21 cellular contexts compared by ENCODE assay signal in genomic region chr7:28872226-28872625, GRCh38.
DNase-seq lines count a peak whose midpoint lies in the region; ATAC-seq, FAIRE-seq and TF ChIP-seq lines count a peak whose summit lies in the region.
"Had no signal": no experiment of that assay in that cellular context is flagged by ENCODE, and none has a peak within 500 bp of the region (broad histone marks: within the 10 kb centered on the region; RNA-seq: fewer than 3 reads in every experiment).

No MANE protein-coding gene starts in this region.

- POLR2A ChIA-PET in MCF 10A (lab: Yijun Ruan, JAX) = no interaction called here

- H3K36me3 Mint-ChIP-seq in MCF 10A (ENCODE audit: insufficient read depth, unreplicated experiment) = no peaks in the 10 kb centered on the region

- peaks cover 6% of the 10 kb centered on the region for H3K4me1 Mint-ChIP-seq in MCF 10A (ENCODE audit: insufficient read depth, unreplicated experiment)
- H3K4me1 Mint-ChIP-seq: CD8-positive, alpha-beta memory T cell had no signal

- ATAC-seq in foreskin keratinocyte (no peak), GM18517 (IDR thresholded peaks at IDR 0.05; ENCODE audit: unreplicated experiment) (no peak)
- ATAC-seq: HepG2 had no signal

- no TSS peak for BruUV-seq in MCF 10A (replicated peaks; lab: Mats Ljungman, UMichigan)
- no TSS peak for BruUV-seq in mammary epithelial cell (replicated peaks; lab: Mats Ljungman, UMichigan)

- no peaks in the 10 kb centered on the region for H3K4me1 ChIP-seq in mammary epithelial cell (ENCODE audit: insufficient read depth, low read length)
- peaks cover 7% of the 10 kb centered on the region for H3K4me1 ChIP-seq in foreskin keratinocyte
- peaks cover 0 to 8% (median 0%) of the 10 kb centered on the region in 6 donors for H3K4me1 ChIP-seq in spleen

- no peaks in the 10 kb centered on the region for H4K20me1 ChIP-seq in mammary epithelial cell (ENCODE audit: insufficient read depth, low read length)

- H2AFZ ChIP-seq in mammary epithelial cell (ENCODE audit: low read depth, low read length) = no peak overlapping the region

- TF ChIP-seq POLR2A in spleen (IDR thresholded peaks at IDR 0.05) = no peak

- WGBS in mammary epithelial cell (ENCODE audit: low coverage, missing lambda C conversion rate) = 89% methylated on average over 4 of the region's 4 CpGs
- WGBS in spleen, 5 donors = 42 to 68% (median 50%) methylated on average over 4 of the region's 4 CpGs

- DNase-seq in MCF 10A (ENCODE audit: unreplicated experiment) (peak; percentile 30), mammary epithelial cell (no peak), dermis blood vessel endothelial cell (peak; percentile 56), foreskin keratinocyte (peak; percentile 17 to 24), NCI-H2081 (lab: John Stamatoyannopoulos, UW) (no peak), frontal cortex (ENCODE audit: low spot score in 2 of 2) (no peak), spleen (no peak)
- DNase-seq: Calu3; CD8-positive, alpha-beta memory T cell; GF-D8; KBM-7; NCI-H1092 treated with DMSO at 0.1 percent for 48 hours; NCI-H1436 treated with DMSO at 0.1 percent for 48 hours; NCI-H2029; NCI-H524 treated with DMSO at 0.1 percent for 48 hours; NCI-H82; SHP77 had no signal

- H3K27me3 ChIP-seq in mammary epithelial cell (ENCODE audit: insufficient read depth, low read length) (no peaks in the 10 kb centered on the region), foreskin keratinocyte (no peaks in the 10 kb centered on the region), spleen (replicated peaks in 1 of 7) (peaks cover 0 to 6% (median 0%) of the 10 kb centered on the region in 7 donors)

- dilution Hi-C loops in mammary epithelial cell (cut with HindIII; ENCODE audit: low sequenced_read_pairs) = no loop called here

- TF ChIP-seq CTCF in MCF 10A (IDR thresholded peaks at IDR 0.05; ENCODE audit: unreplicated experiment) (no peak), mammary epithelial cell (conservative IDR thresholded peaks at IDR 0.05 in 1 of 2, IDR thresholded peaks at IDR 0.05 in 1 of 2; ENCODE audit: extremely low read depth in 1 of 2, insufficient read depth in 1 of 2, low read depth in 1 of 2, low read length in 2 of 2) (no peak), foreskin keratinocyte (conservative IDR thresholded peaks at IDR 0.05) (no peak), spleen (IDR thresholded peaks at IDR 0.05 in 8 of 11, conservative IDR thresholded peaks at IDR 0.05 in 3 of 11) (no peak)

- H3K79me2 ChIP-seq in mammary epithelial cell (ENCODE audit: insufficient read depth, low read length) = no peaks in the 10 kb centered on the region

- H3K27ac ChIP-seq in mammary epithelial cell (ENCODE audit: insufficient read depth, low read depth, low read length) = no peak overlapping the region
- H3K27ac ChIP-seq in foreskin keratinocyte = no peak overlapping the region
- no peak overlapping the region for H3K27ac ChIP-seq in spleen
- H3K27ac ChIP-seq: 22Rv1, C4-2B had no signal

- H3K27ac Mint-ChIP-seq in MCF 10A (ENCODE audit: low read depth, unreplicated experiment) = no peak overlapping the region
- H3K27ac Mint-ChIP-seq: CD8-positive, alpha-beta memory T cell had no signal

- H3K4me2 ChIP-seq in mammary epithelial cell (ENCODE audit: insufficient read depth, low read depth, low read length) = no peak overlapping the region

- H3K9me3 ChIP-seq in mammary epithelial cell (replicated peaks; ENCODE audit: insufficient read depth, low read length) (no peaks in the 10 kb centered on the region), spleen (no peaks in the 10 kb centered on the region)

- no peak for FAIRE-seq in frontal cortex (lab: Jason Lieb, UNC)
- FAIRE-seq: HepG2 had no signal

- H3K4me3 ChIP-seq in mammary epithelial cell (replicated peaks in 1 of 3; ENCODE audit: insufficient read depth in 1 of 3, low read depth in 2 of 3, low read length in 3 of 3) (no peak overlapping the region), spleen (no peak overlapping the region)

- in situ Hi-C loops in mammary epithelial cell (cut with MboI; ENCODE audit: low sequenced_read_pairs in 2 of 2) = no loop called here

- H3K4me3 Mint-ChIP-seq in MCF 10A (ENCODE audit: unreplicated experiment) = no peak overlapping the region
- H3K4me3 Mint-ChIP-seq: CD8-positive, alpha-beta memory T cell had no signal

- CTCF ChIA-PET in MCF 10A (lab: Yijun Ruan, JAX) (no interaction called here), mammary epithelial cell (lab: Charles Lee; ENCODE audit: low non-redundant PET) (no interaction called here)

- H3K9me3 Mint-ChIP-seq in MCF 10A (ENCODE audit: unreplicated experiment) = no peaks in the 10 kb centered on the region
- H3K9me3 Mint-ChIP-seq: CD8-positive, alpha-beta memory T cell had no signal

- no peaks in the 10 kb centered on the region for H3K27me3 Mint-ChIP-seq in MCF 10A (ENCODE audit: insufficient read depth, unreplicated experiment)

- no peaks in the 10 kb centered on the region for H3K36me3 ChIP-seq in mammary epithelial cell (ENCODE audit: insufficient read depth, low read length)
- no peaks in the 10 kb centered on the region for H3K36me3 ChIP-seq in spleen

- H3K9ac ChIP-seq in mammary epithelial cell (ENCODE audit: insufficient read depth, low read length) = no peak overlapping the region

- intact Hi-C loops in MCF 10A (cut with micrococcal nuclease) = no loop called here
- intact Hi-C loops in mammary epithelial cell (cut with micrococcal nuclease) = no loop called here
- intact Hi-C loops in spleen (cut with DNase I; ENCODE audit: low total_unique reads) = no loop called here

Comparison
In these comparisons a context has a peak if more than half of its experiments do, and no peak if none do; other contexts are left out.
1. DNase-seq: peak in MCF 10A (single experiment), dermis blood vessel endothelial cell (single experiment) and foreskin keratinocyte (2 of 2); none in mammary epithelial cell (single experiment), NCI-H2081 (0 of 2), frontal cortex (0 of 2) and spleen (single experiment).